8 cellular contexts compared by ENCODE assay signal in the genomic region with DNA sequence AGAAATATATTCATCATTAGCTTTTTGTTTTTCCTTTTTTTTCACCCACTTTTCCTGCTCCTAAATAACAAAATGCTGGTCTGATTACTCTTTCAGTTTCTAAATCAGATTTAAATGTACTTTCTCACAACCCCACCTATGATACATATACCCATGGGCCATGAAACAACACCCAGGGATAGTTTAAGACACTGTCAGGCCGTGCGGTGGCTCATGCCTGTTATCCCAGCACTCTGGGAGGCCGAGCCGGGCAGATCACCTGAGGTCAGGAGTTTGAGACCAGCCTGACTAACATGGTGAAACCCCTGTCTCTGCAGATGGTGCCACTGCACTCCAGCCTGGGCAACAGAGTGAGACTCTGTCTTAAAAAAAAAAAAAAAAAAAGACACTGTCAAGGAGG. TPM values are rescaled to one million over a fixed set of nuclear protein-coding genes. Genes with fewer than 3 reads are reported as not detected.
A peak's percentile ranks its signal among the peaks of the same experiment; 100 is the strongest.
DNase-seq lines count a peak whose midpoint lies in the region; FAIRE-seq and TF ChIP-seq lines count a peak whose summit lies in the region.
"Not testable (repeated sequence)": the region's sequence is repeated elsewhere in the genome, so short reads cannot be mapped to it uniquely, and the experiment has no call there.

No MANE protein-coding gene starts in this region.

- WGBS in stomach, 5 donors = 61 to 91% (median 76%) methylated on average over 4 of the region's 4 CpGs

- not testable (repeated sequence) for BruUV-seq in Caco-2 (replicated peaks; lab: Mats Ljungman, UMichigan); OCI-LY7 (replicated peaks; lab: Mats Ljungman, UMichigan); endothelial cell of umbilical vein (replicated peaks; lab: Mats Ljungman, UMichigan)

- not testable (repeated sequence) for H3K36me3 ChIP-seq in Caco-2 (ENCODE audit: control insufficient read depth, insufficient read depth, low read length); OCI-LY7 (ENCODE audit: insufficient read depth, low read length); astrocyte (ENCODE audit: insufficient read depth, low read length); endothelial cell of umbilical vein (ENCODE audit: control insufficient read depth in 2 of 2, extremely low read depth in 1 of 2, insufficient read depth in 2 of 2, low read length in 2 of 2); keratinocyte (ENCODE audit: control insufficient read depth in 2 of 2, extremely low read depth in 1 of 2, insufficient read depth in 2 of 2, low read length in 2 of 2); stomach

- peaks cover 46% of the 10 kb centered on the region for H3K4me1 Mint-ChIP-seq in Caco-2 (ENCODE audit: low read depth, unreplicated experiment)
- peaks cover 23% of the 10 kb centered on the region for H3K4me1 Mint-ChIP-seq in astrocyte (ENCODE audit: low read depth, unreplicated experiment)
- peaks cover 52% of the 10 kb centered on the region for H3K4me1 Mint-ChIP-seq in nephron progenitor cell

- not testable (repeated sequence) for FAIRE-seq in astrocyte (lab: Jason Lieb, UNC); endothelial cell of umbilical vein (lab: Jason Lieb, UNC); keratinocyte (lab: Jason Lieb, UNC)

- DNase-seq in Caco-2; OCI-LY7 (ENCODE audit: low spot score); astrocyte (ENCODE audit: low read depth); endothelial cell of umbilical vein (ENCODE audit: low read depth, low spot score); keratinocyte (ENCODE audit: low read depth, low spot score); nephron progenitor cell; stomach: not testable (repeated sequence)

- H3K4me3 Mint-ChIP-seq in Caco-2 (ENCODE audit: unreplicated experiment) = peak overlapping the region; percentile 85
- H3K4me3 Mint-ChIP-seq in astrocyte (ENCODE audit: unreplicated experiment) = peak overlapping the region; percentile 60
- H3K4me3 Mint-ChIP-seq in nephron progenitor cell = peak overlapping the region; percentile 16

- CTCF ChIA-PET in Caco-2 (lab: Charles Lee); OCI-LY7 (lab: Charles Lee; ENCODE audit: unreplicated experiment): not testable (repeated sequence)
- CTCF ChIA-PET in endothelial cell of umbilical vein (lab: Charles Lee) = interaction anchor here (1.3 to 11.6 kb wide), 2 partner anchors 12 to 165 kb away, joined by 5 to 123 read pairs; no protein-coding TSS in a partner anchor

- intact Hi-C loops in Caco-2 (cut with micrococcal nuclease; ENCODE audit: unreplicated experiment) = loop anchor here (2.0 to 10.0 kb wide), 3 partner anchors 31 to 163 kb away; a partner anchor contains a TSS
- intact Hi-C loops in OCI-LY7 (cut with micrococcal nuclease; ENCODE audit: unreplicated experiment) = loop anchor here (2.0 to 5.0 kb wide), 2 partner anchors 45 to 403 kb away; a partner anchor contains a TSS
- intact Hi-C loops in endothelial cell of umbilical vein (cut with micrococcal nuclease) = loop anchor here (5.0 kb wide), 2 partner anchors 148 to 163 kb away; no protein-coding TSS in a partner anchor
- intact Hi-C loops in stomach (cut with DNase I; ENCODE audit: low total_unique reads) = not testable (repeated sequence)

- H3K4me2 ChIP-seq in OCI-LY7 (ENCODE audit: low read length); keratinocyte (ENCODE audit: control insufficient read depth, extremely low read depth, insufficient read depth, low read depth, low read length): not testable (repeated sequence)
- peak overlapping the region; percentile 71 for H3K4me2 ChIP-seq in astrocyte (ENCODE audit: low read length)
- H3K4me2 ChIP-seq in endothelial cell of umbilical vein (ENCODE audit: insufficient read depth, low read length) = peak overlapping the region; percentile 52

- not testable (repeated sequence) for H3K27ac ChIP-seq in OCI-LY7 (ENCODE audit: low read depth, low read length, poor library complexity, severe bottlenecking)
- H3K27ac ChIP-seq in VCaP (peak overlapping the region; percentile 90; the same call in 1 of the 2 replicates), astrocyte (ENCODE audit: low read depth, low read length) (peak overlapping the region; percentile 26), endothelial cell of umbilical vein (ENCODE audit: insufficient read depth, low read depth, low read length) (peak overlapping the region; percentile 70), keratinocyte (ENCODE audit: control insufficient read depth, insufficient read depth, low read length) (peak overlapping the region; percentile 29), stomach (peak overlapping the region in 4 of 5 donors; percentile 15 to 97 (median 92))

- dilution Hi-C loops in endothelial cell of umbilical vein (cut with MboI; ENCODE audit: extremely low pct_ligation_motif_present, low sequenced_read_pairs) = loop anchor here (25.0 kb wide), 2 partner anchors 173 to 273 kb away; no protein-coding TSS in a partner anchor
- dilution Hi-C loops in keratinocyte (cut with MboI; ENCODE audit: extremely low pct_ligation_motif_present, low sequenced_read_pairs) = not testable (repeated sequence)

- H3K9me3 ChIP-seq in Caco-2; OCI-LY7 (ENCODE audit: low read length); astrocyte (ENCODE audit: insufficient read depth, low read depth, low read length); endothelial cell of umbilical vein (replicated peaks; ENCODE audit: control insufficient read depth, insufficient read depth, low read length); keratinocyte (ENCODE audit: control insufficient read depth, low read depth, low read length); stomach: not testable (repeated sequence)

- H3K4me1 ChIP-seq in Caco-2 (peaks cover 31% of the 10 kb centered on the region), OCI-LY7 (ENCODE audit: insufficient read depth, low read length, poor library complexity, severe bottlenecking) (peaks cover 73% of the 10 kb centered on the region), astrocyte (ENCODE audit: insufficient read depth, low read length) (peaks cover 43% of the 10 kb centered on the region), endothelial cell of umbilical vein (ENCODE audit: control insufficient read depth, extremely low read depth, insufficient read depth, low read length) (peaks cover 74% of the 10 kb centered on the region), keratinocyte (ENCODE audit: control insufficient read depth, extremely low read depth, insufficient read depth, low read length) (peaks cover 54% of the 10 kb centered on the region), stomach (peaks cover 55 to 86% (median 77%) of the 10 kb centered on the region in 4 donors)

- not testable (repeated sequence) for H3K27ac Mint-ChIP-seq in Caco-2 (ENCODE audit: unreplicated experiment); nephron progenitor cell
- peak overlapping the region; percentile 31 for H3K27ac Mint-ChIP-seq in astrocyte (ENCODE audit: unreplicated experiment)

- not testable (repeated sequence) for H3K4me3 ChIP-seq in Caco-2 (ENCODE audit: low read depth, low read length); OCI-LY7 (ENCODE audit: low read depth, low read length, poor library complexity, severe bottlenecking); astrocyte (ENCODE audit: insufficient read depth, low read depth, low read length); endothelial cell of umbilical vein (replicated peaks in 1 of 3; ENCODE audit: insufficient read depth in 1 of 3, low read depth in 1 of 3, low read length in 3 of 3); keratinocyte (ENCODE audit: control insufficient read depth in 2 of 3, extremely low read depth in 1 of 3, insufficient read depth in 2 of 3, low read depth in 1 of 3, low read length in 3 of 3); stomach

- H4K20me1 ChIP-seq in OCI-LY7 (ENCODE audit: insufficient read depth, low read length); endothelial cell of umbilical vein (replicated peaks; ENCODE audit: control insufficient read depth, extremely low read depth, insufficient read depth, low read length); keratinocyte (ENCODE audit: control insufficient read depth, extremely low read depth, insufficient read depth, low read length): not testable (repeated sequence)
- H4K20me1 ChIP-seq in astrocyte (ENCODE audit: insufficient read depth, low read length) = peaks cover 22% of the 10 kb centered on the region

- H3K36me3 Mint-ChIP-seq in Caco-2 (ENCODE audit: insufficient read depth, unreplicated experiment) = peaks cover 13% of the 10 kb centered on the region
- H3K36me3 Mint-ChIP-seq in astrocyte (ENCODE audit: low read depth, unreplicated experiment); nephron progenitor cell (ENCODE audit: low read depth): not testable (repeated sequence)

- not testable (repeated sequence) for H3K9me1 ChIP-seq in endothelial cell of umbilical vein (replicated peaks; ENCODE audit: control insufficient read depth, extremely low read depth, insufficient read depth, low read length); keratinocyte (ENCODE audit: control insufficient read depth, extremely low read depth, insufficient read depth, low read length)

- not testable (repeated sequence) for TF ChIP-seq EP300 in stomach (IDR thresholded peaks at IDR 0.05)

- H3K27me3 Mint-ChIP-seq in Caco-2 (ENCODE audit: insufficient read depth, unreplicated experiment); astrocyte (ENCODE audit: low read depth, unreplicated experiment); nephron progenitor cell (ENCODE audit: low read depth, poor library complexity): not testable (repeated sequence)

- not testable (repeated sequence) for TF ChIP-seq CTCF in Caco-2 (IDR thresholded peaks at IDR 0.05; ENCODE audit: insufficient read depth in 1 of 2, low read depth in 1 of 2, low read length in 1 of 2, severe bottlenecking in 1 of 2, unreplicated experiment in 1 of 2); OCI-LY7 (conservative IDR thresholded peaks at IDR 0.05; ENCODE audit: low read length); VCaP (conservative IDR thresholded peaks at IDR 0.05); astrocyte (IDR thresholded peaks at IDR 0.05; ENCODE audit: insufficient read depth, low read depth, low read length); endothelial cell of umbilical vein (IDR thresholded peaks at IDR 0.05; ENCODE audit: extremely low read depth in 1 of 2, insufficient read depth in 1 of 2, low read depth in 1 of 2, low read length in 2 of 2); keratinocyte (optimal IDR thresholded peaks at IDR 0.05 in 1 of 3, IDR thresholded peaks at IDR 0.05 in 1 of 3, conservative IDR thresholded peaks at IDR 0.05 in 1 of 3; ENCODE audit: extremely low read depth in 1 of 3, insufficient read depth in 2 of 3, low read length in 3 of 3); nephron progenitor cell (IDR thresholded peaks at IDR 0.05); stomach (IDR thresholded peaks at IDR 0.05)

- not testable (repeated sequence) for H3K9ac ChIP-seq in astrocyte (ENCODE audit: low read length); keratinocyte (ENCODE audit: control insufficient read depth, extremely low read depth, insufficient read depth, low read length)
- peak overlapping the region; percentile 37 for H3K9ac ChIP-seq in endothelial cell of umbilical vein (replicated peaks; ENCODE audit: extremely low read depth, insufficient read depth, low read length)

- peak overlapping the region; percentile 81; the same call in 1 of the 2 replicates for H2AFZ ChIP-seq in OCI-LY7 (ENCODE audit: low read length)
- not testable (repeated sequence) for H2AFZ ChIP-seq in astrocyte (ENCODE audit: low read depth, low read length); endothelial cell of umbilical vein (ENCODE audit: low read depth, low read length); keratinocyte (ENCODE audit: control insufficient read depth, low read length)

- TF ChIP-seq POLR2A in endothelial cell of umbilical vein (IDR thresholded peaks at IDR 0.05; ENCODE audit: low read depth, low read length); stomach (IDR thresholded peaks at IDR 0.05): not testable (repeated sequence)

- not testable (repeated sequence) for H3K27me3 ChIP-seq in Caco-2 (replicated peaks; ENCODE audit: control insufficient read depth, insufficient read depth, low read length); astrocyte (ENCODE audit: insufficient read depth, low read length); endothelial cell of umbilical vein (ENCODE audit: control insufficient read depth in 2 of 2, insufficient read depth in 2 of 2, low read length in 2 of 2); keratinocyte (ENCODE audit: control insufficient read depth, extremely low read depth, insufficient read depth, low read length); stomach

- POLR2A ChIA-PET in Caco-2 (lab: Charles Lee); endothelial cell of umbilical vein (lab: Charles Lee): not testable (repeated sequence)
- POLR2A ChIA-PET in OCI-LY7 (lab: Charles Lee) = interaction anchor here (0.6 to 0.9 kb wide), 7 partner anchors 9 to 1023 kb away, joined by 3 to 5 read pairs (median 3); no protein-coding TSS in a partner anchor

- H3K9me2 ChIP-seq in OCI-LY7 (ENCODE audit: insufficient read depth, low read length) = not testable (repeated sequence)

- H3K79me2 ChIP-seq in OCI-LY7 (ENCODE audit: insufficient read depth, low read depth, low read length) (peaks cover 31% of the 10 kb centered on the region; the same call in 1 of the 2 replicates), astrocyte (ENCODE audit: insufficient read depth, low read length) (peaks cover 32% of the 10 kb centered on the region), endothelial cell of umbilical vein (ENCODE audit: control insufficient read depth, insufficient read depth, low read length) (peaks cover 32% of the 10 kb centered on the region), keratinocyte (ENCODE audit: control insufficient read depth, insufficient read depth, low read length) (peaks cover 32% of the 10 kb centered on the region)

- H3K9me3 Mint-ChIP-seq in Caco-2 (ENCODE audit: unreplicated experiment); astrocyte (ENCODE audit: unreplicated experiment); nephron progenitor cell: not testable (repeated sequence)

RNA-seq across cellular contexts. Expression of a gene that starts 1.6 kb away (rescaled TPM):
- total RNA-seq in Caco-2 (2022) (66.2 and 67.6 TPM in 2 replicates), OCI-LY7 (2022) (81.1 and 87.8 TPM in 2 replicates), astrocyte (89.2 and 93.9 TPM in 2 replicates), endothelial cell of umbilical vein (116 and 128 TPM in 2 replicates), stomach (100 to 1,000 TPM in 2 of 5 donors, 10 to 100 TPM in 3; 43.7 to 135 (median 75.6) TPM)
- total RNA-seq in OCI-LY7 (2014; rRNA removed; shearing (Covaris generic)) = 17.1 and 18.6 TPM in 2 replicates
- polyA plus RNA-seq in endothelial cell of umbilical vein (164 and 210 TPM in 2 replicates), keratinocyte (108 to 122 TPM (median 110 TPM) in 3 replicates), stomach (10 to 100 TPM; 26.4 to 43.8 (median 26.6) TPM)
- 121 and 133 TPM in 2 replicates for polyA plus RNA-seq in endothelial cell of umbilical vein (2011; cell fraction: cytosol; rRNA removed)
- 224 and 247 TPM in 2 replicates for polyA plus RNA-seq in endothelial cell of umbilical vein (2011; cell fraction: nucleus; rRNA removed)
- polyA plus RNA-seq in endothelial cell of umbilical vein (2012) = 87.1 and 111 TPM in 2 replicates
- polyA minus RNA-seq in endothelial cell of umbilical vein (389 and 406 TPM in 2 replicates), keratinocyte (173 to 196 TPM (median 180 TPM) in 3 replicates)
- polyA minus RNA-seq in endothelial cell of umbilical vein (2011; cell fraction: cytosol; rRNA and poly(A)+ RNA removed) = 30.2 TPM
- 207 and 280 TPM in 2 replicates for polyA minus RNA-seq in endothelial cell of umbilical vein (2011; cell fraction: nucleus; rRNA and poly(A)+ RNA removed)
- 94.0 TPM for polyA plus RNA-seq in keratinocyte (2011; ENCODE audit: low read depth)
- polyA plus RNA-seq in keratinocyte (2011; cell fraction: cytosol; rRNA removed) = 113 and 151 TPM in 2 replicates
- 211 and 247 TPM in 2 replicates for polyA plus RNA-seq in keratinocyte (2011; cell fraction: nucleus; rRNA removed)
- polyA plus RNA-seq in keratinocyte (2012; ENCODE audit: low replicate concordance) = 49.6 and 60.8 TPM in 2 replicates
- polyA minus RNA-seq in keratinocyte (2011; cell fraction: cytosol; rRNA and poly(A)+ RNA removed) = 86.5 TPM
- 117 and 194 TPM in 2 replicates for polyA minus RNA-seq in keratinocyte (2011; cell fraction: nucleus; rRNA and poly(A)+ RNA removed)

RNA-seq across cellular contexts. Expression of a gene that starts 30.8 kb away (rescaled TPM):
- total RNA-seq in Caco-2 (2022) = 16.1 and 16.5 TPM in 2 replicates
- 33.5 and 36.4 TPM in 2 replicates for total RNA-seq in OCI-LY7 (2014; rRNA removed; shearing (Covaris generic))
- total RNA-seq in OCI-LY7 (2022) = 21.0 and 21.7 TPM in 2 replicates
- total RNA-seq in astrocyte = 11.3 and 12.5 TPM in 2 replicates
- 15.6 and 17.7 TPM in 2 replicates for total RNA-seq in endothelial cell of umbilical vein
- polyA plus RNA-seq in endothelial cell of umbilical vein = 12.7 and 14.6 TPM in 2 replicates
- polyA plus RNA-seq in endothelial cell of umbilical vein (2011; cell fraction: cytosol; rRNA removed) = 6.9 and 8.7 TPM in 2 replicates
- polyA plus RNA-seq in endothelial cell of umbilical vein (2011; cell fraction: nucleus; rRNA removed) = 4.7 and 5.0 TPM in 2 replicates
- 9.3 and 12.1 TPM in 2 replicates for polyA plus RNA-seq in endothelial cell of umbilical vein (2012)
- polyA minus RNA-seq in endothelial cell of umbilical vein = 12.1 and 18.4 TPM in 2 replicates
- 14.6 TPM for polyA minus RNA-seq in endothelial cell of umbilical vein (2011; cell fraction: cytosol; rRNA and poly(A)+ RNA removed)
- polyA minus RNA-seq in endothelial cell of umbilical vein (2011; cell fraction: nucleus; rRNA and poly(A)+ RNA removed) = 6.3 and 7.1 TPM in 2 replicates
- 7.7 to 12.5 TPM (median 9.2 TPM) in 3 replicates for polyA plus RNA-seq in keratinocyte
- 0.46 TPM for polyA plus RNA-seq in keratinocyte (2011; ENCODE audit: low read depth)
- 5.6 and 7.2 TPM in 2 replicates for polyA plus RNA-seq in keratinocyte (2011; cell fraction: cytosol; rRNA removed)
- polyA plus RNA-seq in keratinocyte (2011; cell fraction: nucleus; rRNA removed) = 6.7 and 8.9 TPM in 2 replicates
- polyA plus RNA-seq in keratinocyte (2012; ENCODE audit: low replicate concordance) = 4.7 and 14.0 TPM in 2 replicates
- polyA minus RNA-seq in keratinocyte = 9.0 to 13.8 TPM (median 12.2 TPM) in 3 replicates
- 18.0 TPM for polyA minus RNA-seq in keratinocyte (2011; cell fraction: cytosol; rRNA and poly(A)+ RNA removed)
- 11.9 and 12.7 TPM in 2 replicates for polyA minus RNA-seq in keratinocyte (2011; cell fraction: nucleus; rRNA and poly(A)+ RNA removed)
- total RNA-seq in stomach = 10 to 100 TPM in 4 of 5 donors, 1 to 10 TPM in 1; 7.2 to 86.9 (median 25.0) TPM
- 1 to 10 TPM; 5.1 to 6.7 (median 6.7) TPM for polyA plus RNA-seq in stomach

Comparison
In these comparisons a context has a peak if more than half of its experiments do, and no peak if none do; other contexts are left out.
1. H3K4me3 Mint-ChIP-seq: peak in every context shown above with its lines; median percentile 85 in Caco-2; 60 in astrocyte; 16 in nephron progenitor cell.